1 cellular context compared by ENCODE assay signal in genomic region chr10:131086511-131086910, GRCh38.
TF ChIP-seq lines count a peak whose summit lies in the region.

No MANE protein-coding gene starts in this region.

TF ChIP-seq in HepG2, 621 proteins besides CTCF, POLR2A, EP300 and RAD21:
- TF ChIP-seq MYC (CRISPR knock-in tag; IDR thresholded peaks at IDR 0.05; ENCODE audit: borderline replicate concordance) (no peak), TGIF2 (CRISPR knock-in tag; IDR thresholded peaks at IDR 0.05) (no peak; the same call in 1 of the 2 replicates), ZUFSP (CRISPR knock-in tag; IDR thresholded peaks at IDR 0.05; ENCODE audit: borderline replicate concordance) (no peak), ZNF33A (CRISPR knock-in tag; IDR thresholded peaks at IDR 0.05; ENCODE audit: borderline replicate concordance) (no peak), KLF13 (CRISPR knock-in tag; IDR thresholded peaks at IDR 0.05) (no peak), MNT (IDR thresholded peaks at IDR 0.05) (peak; percentile 97), ZNF782 (CRISPR knock-in tag; IDR thresholded peaks at IDR 0.05; ENCODE audit: borderline replicate concordance) (no peak), HHEX (CRISPR knock-in tag; IDR thresholded peaks at IDR 0.05) (no peak), ZBTB1 (CRISPR knock-in tag; IDR thresholded peaks at IDR 0.05; ENCODE audit: borderline replicate concordance) (no peak), SMAD9 (CRISPR knock-in tag; IDR thresholded peaks at IDR 0.05) (no peak), ZNF263 (CRISPR knock-in tag; IDR thresholded peaks at IDR 0.05) (peak; percentile 34; the same call in 1 of the 2 replicates), KLF6 (CRISPR knock-in tag; IDR thresholded peaks at IDR 0.05) (0 out of 2 replicates have a peak, but pooled peaks have one; percentile 73), PATZ1 (CRISPR knock-in tag; IDR thresholded peaks at IDR 0.05) (0 out of 2 replicates have a peak, but pooled peaks have one; percentile 11), CREB1 (IDR thresholded peaks at IDR 0.05) (no peak), CREB1 (CRISPR knock-in tag; IDR thresholded peaks at IDR 0.05) (no peak), TFDP1 (CRISPR knock-in tag; IDR thresholded peaks at IDR 0.05; ENCODE audit: borderline replicate concordance) (0 out of 2 replicates have a peak, but pooled peaks have one; percentile 31), NR1H2 (CRISPR knock-in tag; IDR thresholded peaks at IDR 0.05; ENCODE audit: borderline replicate concordance, low read depth) (no peak), NFAT5 (CRISPR knock-in tag; IDR thresholded peaks at IDR 0.05) (no peak), TAF15 (IDR thresholded peaks at IDR 0.05; ENCODE audit: low read depth, low read length, poor library complexity, severe bottlenecking) (no peak), ZMAT3 (CRISPR knock-in tag; conservative IDR thresholded peaks at IDR 0.05) (0 out of 2 replicates have a peak, but pooled peaks have one; percentile 8)
